8 cellular contexts compared by ENCODE assay signal in genomic region chr12:40106655-40107054, GRCh38. TPM values are rescaled to one million over a fixed set of nuclear protein-coding genes. Genes with fewer than 3 reads are reported as not detected.
DNase-seq lines count a peak whose midpoint lies in the region; ATAC-seq and TF ChIP-seq lines count a peak whose summit lies in the region.

No MANE protein-coding gene starts in this region.

- H3K36me3 ChIP-seq in heart right ventricle: no peaks in the 10 kb centered on the region
- H3K36me3 ChIP-seq in vagina: no peaks in the 10 kb centered on the region

- no peak for DNase-seq in heart right ventricle
- no peak for DNase-seq in left cardiac atrium
- no peak for DNase-seq in activated naive CD8-positive, alpha-beta T cell treated with anti-CD3 and anti-CD28 coated beads for 36 hours
- DNase-seq in medulla oblongata (ENCODE audit: extremely low spot score): peak; percentile 8
- no peak for DNase-seq in vagina (ENCODE audit: extremely low spot score in 2 of 2)
- no peak for DNase-seq in HPDE6-E6E7 (ENCODE audit: extremely low spot score)

- no peaks in the 10 kb centered on the region for H3K9me3 Mint-ChIP-seq in activated naive CD8-positive, alpha-beta T cell treated with anti-CD3 and anti-CD28 coated beads for 36 hours

- peaks cover 0 to 4% (median 0%) of the 10 kb centered on the region in 7 donors for H3K27me3 ChIP-seq in heart right ventricle
- no peaks in the 10 kb centered on the region for H3K27me3 ChIP-seq in vagina

- H3K9me3 ChIP-seq in heart right ventricle: no peaks in the 10 kb centered on the region
- H3K9me3 ChIP-seq in vagina: no peaks in the 10 kb centered on the region

- intact Hi-C loops in heart right ventricle (cut with DNase I) (loop anchor here (1.0 to 10.0 kb wide), 12 partner anchors 44 to 522 kb away; no protein-coding TSS in a partner anchor), left cardiac atrium (cut with DNase I) (loop anchor here (1.0 to 10.0 kb wide), 4 partner anchors 95 to 344 kb away; no protein-coding TSS in a partner anchor), vagina (cut with DNase I) (loop anchor here (5.0 to 10.0 kb wide), 3 partner anchors 94 to 1078 kb away; partner anchors contain the start of gene PDZRN4)

- peaks cover under 1% of the 10 kb centered on the region for H3K36me3 Mint-ChIP-seq in activated naive CD8-positive, alpha-beta T cell treated with anti-CD3 and anti-CD28 coated beads for 36 hours

- H3K27ac ChIP-seq in heart right ventricle: peak overlapping the region in 7 of 10 donors; percentile 86 to 93 (median 88)
- peak overlapping the region; percentile 87 for H3K27ac ChIP-seq in vagina

- peaks cover 38% of the 10 kb centered on the region for H3K4me1 Mint-ChIP-seq in activated naive CD8-positive, alpha-beta T cell treated with anti-CD3 and anti-CD28 coated beads for 36 hours

- H3K4me1 ChIP-seq in heart right ventricle (peaks cover 0 to 38% (median 31%) of the 10 kb centered on the region in 9 donors), vagina (peaks cover 25% of the 10 kb centered on the region)

- peak overlapping the region; percentile 76 for H3K4me3 Mint-ChIP-seq in activated naive CD8-positive, alpha-beta T cell treated with anti-CD3 and anti-CD28 coated beads for 36 hours

- TF ChIP-seq CTCF in heart right ventricle (IDR thresholded peaks at IDR 0.05) (no peak), vagina (IDR thresholded peaks at IDR 0.05) (no peak)

- H3K27me3 Mint-ChIP-seq in activated naive CD8-positive, alpha-beta T cell treated with anti-CD3 and anti-CD28 coated beads for 36 hours: peaks cover 20% of the 10 kb centered on the region

- TF ChIP-seq POLR2A in vagina (IDR thresholded peaks at IDR 0.05): no peak

- H3K4me3 ChIP-seq in heart right ventricle (peak overlapping the region in 7 of 10 donors; percentile 50 to 99 (median 90)), vagina (peak overlapping the region; percentile 60 to 90)

- ATAC-seq in heart right ventricle: no peak
- no peak for ATAC-seq in left cardiac atrium
- no peak for ATAC-seq in GM21526 (IDR thresholded peaks at IDR 0.05; ENCODE audit: low FRiP score, unreplicated experiment)
- ATAC-seq in GM18498 (IDR thresholded peaks at IDR 0.05; ENCODE audit: unreplicated experiment): no peak

- H3K27ac Mint-ChIP-seq in activated naive CD8-positive, alpha-beta T cell treated with anti-CD3 and anti-CD28 coated beads for 36 hours: no peak overlapping the region

- WGBS in heart right ventricle, 2 donors: 78% methylated on average over 6 of the region's 6 CpGs

RNA-seq across cellular contexts. Expression of gene SLC2A13, which starts 0.8 kb away (rescaled TPM):
- 10 to 100 TPM in 6 of 10 donors, 1 to 10 TPM in 4; 7.3 to 14.2 (median 10.2) TPM for total RNA-seq in heart right ventricle
- 1 to 10 TPM; 2.6 to 3.1 TPM for polyA plus RNA-seq in heart right ventricle
- total RNA-seq in left cardiac atrium: 10 to 100 TPM in 1 of 2 donors, 1 to 10 TPM in 1; 6.4 to 16.3 TPM
- total RNA-seq in activated naive CD8-positive, alpha-beta T cell treated with anti-CD3 and anti-CD28 coated beads for 36 hours: 1 to 10 TPM; 4.9 to 5.6 TPM
- 17.4 TPM for total RNA-seq in vagina
